In the genomic region with DNA sequence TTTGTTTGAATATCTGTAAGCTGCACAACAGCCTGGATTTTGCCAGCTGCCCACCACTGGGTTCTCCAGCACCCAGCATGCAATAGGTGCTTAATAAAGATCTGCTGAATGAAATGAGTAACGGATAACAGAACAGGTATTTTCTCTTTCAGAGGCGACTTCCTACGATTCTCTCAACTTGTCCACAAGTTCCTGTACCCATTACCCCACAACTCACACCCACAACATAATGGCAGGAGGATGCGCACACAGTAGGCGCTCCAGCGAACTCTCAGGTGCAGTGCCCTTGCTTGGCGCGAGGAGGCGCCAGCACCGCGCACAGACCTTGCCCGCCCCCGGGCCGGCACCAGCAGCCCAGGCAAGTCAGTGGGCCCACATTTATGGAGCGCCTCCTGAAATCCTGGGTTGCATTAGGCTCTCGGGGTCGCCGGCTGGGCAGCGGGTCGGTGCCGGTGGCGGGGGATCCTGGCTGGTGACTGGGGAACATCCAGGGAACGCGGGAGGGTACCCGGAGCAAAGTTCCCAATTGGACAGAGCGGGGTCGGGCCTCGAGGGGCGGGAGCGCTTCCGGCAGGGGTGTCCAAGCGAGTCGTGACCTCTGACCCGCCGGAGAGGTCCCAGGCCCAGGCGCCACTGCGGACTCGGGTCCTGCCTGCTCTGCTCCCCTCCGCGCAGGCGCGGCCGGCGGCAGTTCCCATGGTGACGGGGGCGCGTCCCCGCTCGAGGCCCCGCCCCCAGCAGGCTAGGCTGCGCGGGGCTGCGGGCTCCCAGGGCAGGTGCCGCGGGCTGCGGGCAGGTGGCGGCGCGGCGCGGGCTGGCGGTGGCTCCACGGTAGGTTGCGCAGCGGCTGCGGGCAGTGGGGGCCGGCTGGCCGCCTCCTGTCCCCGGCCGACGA, we compare ENCODE assay signal across 8 cellular contexts. TPM values are rescaled to one million over a fixed set of nuclear protein-coding genes. Genes with fewer than 3 reads are reported as not detected.
DNase-seq lines count a peak whose midpoint lies in the region; ATAC-seq and TF ChIP-seq lines count a peak whose summit lies in the region.

TSS of gene KIAA1671 (plus strand) at position 775 of the 895 bp plus-strand sequence. CDS start 75,284 bp downstream, outside the sequence.

- H3K36me3 Mint-ChIP-seq in natural killer cell: no peaks in the 10 kb centered on the region
- H3K36me3 Mint-ChIP-seq in stimulated activated naive B cell treated with anti-CD40 and anti-IgM and Interleukin-4, amounts not matched to agents 10 μg/mL and 1 μg/mL and 100 μg/mL, for 72 hours: peaks cover 0 to 3% of the 10 kb centered on the region in 2 donors

- no peak within 1 kb of the TSS for H2BK20ac ChIP-seq in IMR-90 (ENCODE audit: low read depth, low read length)

- dilution Hi-C loops in IMR-90 (cut with HindIII; ENCODE audit: low sequenced_read_pairs, unreplicated experiment): no loop called here

- H3K9ac ChIP-seq in IMR-90 (ENCODE audit: low read depth, low read length): no peak within 1 kb of the TSS

- H4K20me1 ChIP-seq in IMR-90 (ENCODE audit: insufficient read depth, low read length): no peaks in the 10 kb centered on the region

- H4K5ac ChIP-seq in IMR-90 (ENCODE audit: low read depth, low read length): no peak within 1 kb of the TSS

- no peaks in the 10 kb centered on the region for H3K9me1 ChIP-seq in IMR-90 (ENCODE audit: insufficient read depth, low read length)

- POLR2A ChIA-PET in IMR-90 (lab: Charles Lee; ENCODE audit: unreplicated experiment): no interaction called here

- in situ Hi-C loops in IMR-90 (cut with MboI; ENCODE audit: low sequenced_read_pairs): no loop called here

- no peaks in the 10 kb centered on the region for H3K36me3 ChIP-seq in IMR-90 (ENCODE audit: control insufficient read depth, insufficient read depth, low read length)
- H3K36me3 ChIP-seq in RWPE2 (ENCODE audit: low read depth): peaks cover 13% of the 10 kb centered on the region

- H3K27ac ChIP-seq in IMR-90 (ENCODE audit: insufficient read depth, low read length) (no peak within 1 kb of the TSS), RWPE2 (ENCODE audit: poor library complexity, severe bottlenecking) (peak within 1 kb of the TSS; percentile 89)

- H2BK120ac ChIP-seq in IMR-90 (ENCODE audit: low read depth, low read length): no peak within 1 kb of the TSS

- TF ChIP-seq RAD21 in IMR-90 (IDR thresholded peaks at IDR 0.05; ENCODE audit: low read length): peak; percentile 50

- H3K9me3 ChIP-seq in IMR-90 (ENCODE audit: control insufficient read depth, insufficient read depth, low read length): no peaks in the 10 kb centered on the region
- H3K9me3 ChIP-seq in RWPE2 (ENCODE audit: severe bottlenecking): no peaks in the 10 kb centered on the region

- peak within 1 kb of the TSS; percentile 94 for H2AFZ ChIP-seq in IMR-90 (replicated peaks; ENCODE audit: low read length, poor library complexity)

- ATAC-seq in GM18868 (IDR thresholded peaks at IDR 0.05; ENCODE audit: unreplicated experiment): peak; percentile 53
- peak; percentile 99 for ATAC-seq in IMR-90 (ENCODE audit: low read depth)
- ATAC-seq in RWPE2 (ENCODE audit: low read depth): peak; percentile 75
- peak; percentile 91 to 92 (median 91) for ATAC-seq in natural killer cell
- peak; percentile 97 for ATAC-seq in stimulated activated naive B cell treated with anti-CD40 and anti-IgM and Interleukin-4, amounts not matched to agents 10 μg/mL and 1 μg/mL and 100 μg/mL, for 72 hours (replicated peaks)

- no peak within 1 kb of the TSS for H3K23ac ChIP-seq in IMR-90 (ENCODE audit: low read depth, low read length)

- H3K4ac ChIP-seq in IMR-90 (ENCODE audit: low read depth, low read length): no peak within 1 kb of the TSS

- no peak within 1 kb of the TSS for H4K91ac ChIP-seq in IMR-90 (ENCODE audit: insufficient read depth, low read depth, low read length)

- H3K27me3 ChIP-seq in IMR-90 (ENCODE audit: control insufficient read depth, insufficient read depth, low read length) (peaks cover 21% of the 10 kb centered on the region), RWPE2 (ENCODE audit: insufficient read depth, poor library complexity, severe bottlenecking) (no peaks in the 10 kb centered on the region)

- H2AK5ac ChIP-seq in IMR-90 (ENCODE audit: low read depth, low read length): no peak within 1 kb of the TSS

- H3K27me3 Mint-ChIP-seq in natural killer cell (ENCODE audit: low read depth in 2 of 2): peaks cover 52 to 72% of the 10 kb centered on the region in 2 donors
- peaks cover 82 to 83% of the 10 kb centered on the region in 2 donors for H3K27me3 Mint-ChIP-seq in stimulated activated naive B cell treated with anti-CD40 and anti-IgM and Interleukin-4, amounts not matched to agents 10 μg/mL and 1 μg/mL and 100 μg/mL, for 72 hours

- DNase-seq in 8988T (peak; percentile 79), IMR-90 (peak; percentile 27), RWPE2 (ENCODE audit: low spot score) (peak; percentile 81), fibroblast of pulmonary artery (ENCODE audit: low read depth) (peak; percentile 76), natural killer cell (peak; percentile 86)
- DNase-seq in activated T-helper 9 cell treated with anti-CD3 and anti-CD28 coated beads, Interleukin-2, amount 50 U/mL, for 16 hours (ENCODE audit: low read depth): peak; percentile 80
- DNase-seq in stimulated activated naive B cell treated with anti-CD40 and anti-IgM and Interleukin-4, amounts not matched to agents 10 μg/mL and 1 μg/mL and 100 μg/mL, for 72 hours: peak; percentile 79

- no TSS peak for BruUV-seq in IMR-90 (replicated peaks; lab: Mats Ljungman, UMichigan)

- no peaks in the 10 kb centered on the region for H3K79me1 ChIP-seq in IMR-90 (ENCODE audit: low read depth in 1 of 2, low read length in 2 of 2)

- H3K56ac ChIP-seq in IMR-90 (ENCODE audit: extremely low read depth, insufficient read depth, low read length): no peak within 1 kb of the TSS

- H3K4me1 ChIP-seq in IMR-90 (ENCODE audit: control insufficient read depth, insufficient read depth, low read length) (no peaks in the 10 kb centered on the region), RWPE2 (ENCODE audit: insufficient read depth, poor library complexity, severe bottlenecking) (peaks cover 28% of the 10 kb centered on the region)

- no peak within 1 kb of the TSS for H3K18ac ChIP-seq in IMR-90 (ENCODE audit: low read depth, low read length)

- peak within 1 kb of the TSS; percentile 77 for H3K4me3 Mint-ChIP-seq in natural killer cell
- peak within 1 kb of the TSS; percentile 88 to 94 for H3K4me3 Mint-ChIP-seq in stimulated activated naive B cell treated with anti-CD40 and anti-IgM and Interleukin-4, amounts not matched to agents 10 μg/mL and 1 μg/mL and 100 μg/mL, for 72 hours

- no peak within 1 kb of the TSS for H4K8ac ChIP-seq in IMR-90 (ENCODE audit: low read depth in 2 of 2, low read length in 2 of 2)

- CTCF ChIA-PET in IMR-90 (lab: Yijun Ruan, JAX): no interaction called here

- 3% methylated on average over 30 of the region's 71 CpGs; no CpG with 5 or more reads in 1 of the 2 experiments for WGBS in IMR-90 (ENCODE audit: extremely low coverage in 2 of 2, insufficient read length in 1 of 2), 2 experiments

- H2BK15ac ChIP-seq in IMR-90 (ENCODE audit: low read depth, low read length): no peak within 1 kb of the TSS

- H3K27ac Mint-ChIP-seq in natural killer cell: peak within 1 kb of the TSS in 1 of 2 donors; percentile 89
- peak within 1 kb of the TSS; percentile 79 for H3K27ac Mint-ChIP-seq in stimulated activated naive B cell treated with anti-CD40 and anti-IgM and Interleukin-4, amounts not matched to agents 10 μg/mL and 1 μg/mL and 100 μg/mL, for 72 hours

- peak within 1 kb of the TSS; percentile 39 for H3K4me3 ChIP-seq in IMR-90 (ENCODE audit: insufficient read depth, low read depth, low read length)
- H3K4me3 ChIP-seq in RWPE2 (ENCODE audit: severe bottlenecking): peak within 1 kb of the TSS; percentile 87
- peak within 1 kb of the TSS; percentile 79 for H3K4me3 ChIP-seq in fibroblast of pulmonary artery (replicated peaks; ENCODE audit: low read depth, low read length)

- no peak within 1 kb of the TSS for H2BK5ac ChIP-seq in IMR-90 (ENCODE audit: low read depth, low read length, poor library complexity, severe bottlenecking)

- peaks cover 12 to 30% of the 10 kb centered on the region in 2 donors for H3K4me1 Mint-ChIP-seq in natural killer cell
- peaks cover 9 to 14% of the 10 kb centered on the region in 2 donors for H3K4me1 Mint-ChIP-seq in stimulated activated naive B cell treated with anti-CD40 and anti-IgM and Interleukin-4, amounts not matched to agents 10 μg/mL and 1 μg/mL and 100 μg/mL, for 72 hours

- no peak within 1 kb of the TSS for H3K14ac ChIP-seq in IMR-90 (replicated peaks; ENCODE audit: low read depth, low read length)

- peak within 1 kb of the TSS; percentile 73 for H3K4me2 ChIP-seq in IMR-90 (ENCODE audit: low read depth, low read length)

- no peak within 1 kb of the TSS for H2AK9ac ChIP-seq in IMR-90 (replicated peaks; ENCODE audit: low read depth, low read length, poor library complexity)

- H3K9me3 Mint-ChIP-seq in natural killer cell: no peaks in the 10 kb centered on the region
- H3K9me3 Mint-ChIP-seq in stimulated activated naive B cell treated with anti-CD40 and anti-IgM and Interleukin-4, amounts not matched to agents 10 μg/mL and 1 μg/mL and 100 μg/mL, for 72 hours: no peaks in the 10 kb centered on the region

- intact Hi-C loops in IMR-90 (cut with micrococcal nuclease): loop anchor here (1.0 kb wide), 1 partner anchor 96 kb away; no protein-coding TSS in a partner anchor
- intact Hi-C loops in natural killer cell (cut with micrococcal nuclease): loop anchor here (1.0 kb wide), 1 partner anchor 96 kb away; no protein-coding TSS in a partner anchor

- TF ChIP-seq POLR2A in IMR-90 (IDR thresholded peaks at IDR 0.05; ENCODE audit: low read depth, low read length): no peak

- TF ChIP-seq CTCF in IMR-90 (conservative IDR thresholded peaks at IDR 0.05; ENCODE audit: low read depth, low read length) (peak; percentile 56), RWPE2 (IDR thresholded peaks at IDR 0.05; ENCODE audit: poor library complexity, severe bottlenecking) (peak; percentile 98), fibroblast of pulmonary artery (IDR thresholded peaks at IDR 0.05; ENCODE audit: low read length, missing control alignments) (peak; percentile 98), natural killer cell (IDR thresholded peaks at IDR 0.05) (peak; percentile 98)

TF ChIP-seq in IMR-90, 13 proteins besides CTCF, POLR2A, EP300 and RAD21:
- no peak for TF ChIP-seq MXI1 (IDR thresholded peaks at IDR 0.05; ENCODE audit: borderline replicate concordance, low read depth, low read length)
- peak; percentile 44; the same call in 1 of the 2 replicates for TF ChIP-seq SMC3 (IDR thresholded peaks at IDR 0.05; ENCODE audit: low read depth, low read length)
- TF ChIP-seq MAZ (IDR thresholded peaks at IDR 0.05; ENCODE audit: borderline replicate concordance, low read depth, low read length): peak; percentile 44; the same call in 1 of the 2 replicates
TF ChIP-seq in IMR-90: peak in this region for 2.

RNA-seq across cellular contexts. Expression of gene KIAA1671, which starts in this region (rescaled TPM):
- under 0.01 TPM in 1 of 2 replicates, not detected in the other for total RNA-seq in IMR-90 (2012; rRNA removed)
- polyA plus RNA-seq in IMR-90 (2012; rRNA removed): 0.02 TPM in 1 of 2 replicates, not detected in the other
- polyA plus RNA-seq in IMR-90 (2012; cell fraction: cytosol; rRNA removed): 0.01 TPM in 1 of 2 replicates, not detected in the other
- polyA plus RNA-seq in IMR-90 (2012; cell fraction: nucleus; rRNA removed; ENCODE audit: low replicate concordance): 0.01 TPM in 2 replicates
- total RNA-seq in natural killer cell: 10 to 100 TPM in 1 of 3 donors, 1 to 10 TPM in 2; 3.6 to 24.0 (median 7.3) TPM

Comparison
In these comparisons a context has a peak if more than half of its experiments do, and no peak if none do; other contexts are left out.
1. Peak in DNase-seq, ATAC-seq, H3K4me3 ChIP-seq and H3K4me2 ChIP-seq in IMR-90; RNA of the gene not detected or under 1 TPM.
2. DNase-seq: peak in every context shown above with its lines; median percentile 86 in natural killer cell; 81 in RWPE2; 80 in activated T-helper 9 cell treated with anti-CD3 and anti-CD28 coated beads, Interleukin-2, amount 50 U/mL, for 16 hours; 79 in 8988T; 79 in stimulated activated naive B cell treated with anti-CD40 and anti-IgM and Interleukin-4, amounts not matched to agents 10 μg/mL and 1 μg/mL and 100 μg/mL, for 72 hours; 76 in fibroblast of pulmonary artery; 27 in IMR-90.